Comparison of ENCODE assay signal across 18 cellular contexts in genomic region chr3:100277255-100277800, GRCh38. TPM values are rescaled to one million over a fixed set of nuclear protein-coding genes. Genes with fewer than 3 reads are reported as not detected.
A peak's percentile ranks its signal among the peaks of the same experiment; 100 is the strongest.
DNase-seq lines count a peak whose midpoint lies in the region; ATAC-seq and TF ChIP-seq lines count a peak whose summit lies in the region.
"Had no signal": no experiment of that assay in that cellular context is flagged by ENCODE, and none has a peak within 500 bp of the region (broad histone marks: within the 10 kb centered on the region; RNA-seq: fewer than 3 reads in every experiment).

No MANE protein-coding gene starts in this region.

- no peaks in the 10 kb centered on the region for H3K9me3 Mint-ChIP-seq in nephron progenitor cell
- H3K9me3 Mint-ChIP-seq: dendritic cell treated with granulocyte-macrophage colony-stimulating factor and Interleukin-4, amounts not matched to agents 40 ng/mL and 50 ng/mL, for 4 days; stimulated activated naive CD8-positive, alpha-beta T cell treated with anti-CD3 and anti-CD28 coated beads, Interleukin-15, Interleukin-2, amounts not matched to agents 100 ng/mL and 50 ng/mL, for 24 hours had no signal

- intact Hi-C loops in left lung (cut with DNase I), result no loop called here

- H3K4me1 Mint-ChIP-seq in nephron progenitor cell, result peaks cover 23% of the 10 kb centered on the region

- no peaks in the 10 kb centered on the region for H3K27me3 Mint-ChIP-seq in nephron progenitor cell (ENCODE audit: low read depth, poor library complexity)
- H3K27me3 Mint-ChIP-seq: dendritic cell treated with granulocyte-macrophage colony-stimulating factor and Interleukin-4, amounts not matched to agents 40 ng/mL and 50 ng/mL, for 4 days; stimulated activated naive CD8-positive, alpha-beta T cell treated with anti-CD3 and anti-CD28 coated beads, Interleukin-15, Interleukin-2, amounts not matched to agents 100 ng/mL and 50 ng/mL, for 24 hours had no signal

- H3K4me1 ChIP-seq in left lung, result peaks cover 0 to 11% of the 10 kb centered on the region in 2 donors
- H3K4me1 ChIP-seq: esophagus squamous epithelium had no signal

- DNase-seq in DMS79 (lab: John Stamatoyannopoulos, UW) (peak; percentile 47), NCI-H1436 treated with DMSO at 0.1 percent for 48 hours (lab: John Stamatoyannopoulos, UW) (peak; percentile 56), OCI-M1 (lab: John Stamatoyannopoulos, UW) (peak; percentile 16), nephron progenitor cell (no peak), HuH-7 (ENCODE audit: low spot score) (no peak), left lung (no peak), HCEC 1CT (no peak), NCI-H446 treated with DMSO at 0.1 percent for 48 hours (lab: John Stamatoyannopoulos, UW) (no peak)
- DNase-seq: activated gamma-delta T cell treated with Interleukin-2 at 50 U/mL for 16 hours; DND-41; esophagus squamous epithelium; NCI-H1105; stimulated activated CD4-positive, alpha-beta T cell treated with anti-CD3 and anti-CD28 coated beads, Interleukin-12 subunit alpha, Interleukin-12 subunit beta, amount 100 ng/mL, for 4 hours had no signal

- no peak overlapping the region for H3K4me3 ChIP-seq in left lung
- H3K4me3 ChIP-seq: ascending aorta, esophagus squamous epithelium, vagina had no signal

- H3K27ac Mint-ChIP-seq in nephron progenitor cell, result peak overlapping the region; percentile 12
- H3K27ac Mint-ChIP-seq: dendritic cell treated with granulocyte-macrophage colony-stimulating factor and Interleukin-4, amounts not matched to agents 40 ng/mL and 50 ng/mL, for 4 days; stimulated activated naive CD8-positive, alpha-beta T cell treated with anti-CD3 and anti-CD28 coated beads, Interleukin-15, Interleukin-2, amounts not matched to agents 100 ng/mL and 50 ng/mL, for 24 hours had no signal

- no peak overlapping the region for H3K4me3 Mint-ChIP-seq in nephron progenitor cell
- H3K4me3 Mint-ChIP-seq: dendritic cell treated with granulocyte-macrophage colony-stimulating factor and Interleukin-4, amounts not matched to agents 40 ng/mL and 50 ng/mL, for 4 days; stimulated activated naive CD8-positive, alpha-beta T cell treated with anti-CD3 and anti-CD28 coated beads, Interleukin-15, Interleukin-2, amounts not matched to agents 100 ng/mL and 50 ng/mL, for 24 hours had no signal

- no peak overlapping the region for H3K27ac ChIP-seq in left lung
- H3K27ac ChIP-seq: ascending aorta, esophagus squamous epithelium, vagina had no signal

- peaks cover 6% of the 10 kb centered on the region for H3K36me3 Mint-ChIP-seq in nephron progenitor cell (ENCODE audit: low read depth)

- H3K9me3 ChIP-seq in left lung, result no peaks in the 10 kb centered on the region
- H3K9me3 ChIP-seq: ascending aorta, esophagus squamous epithelium, vagina had no signal

- H3K27me3 ChIP-seq in left lung, result no peaks in the 10 kb centered on the region
- H3K27me3 ChIP-seq: ascending aorta, esophagus squamous epithelium, vagina had no signal

- TF ChIP-seq CTCF in nephron progenitor cell (IDR thresholded peaks at IDR 0.05), result no peak
- no peak for TF ChIP-seq CTCF in left lung (IDR thresholded peaks at IDR 0.05)

- ATAC-seq in left lung, result no peak
- ATAC-seq: SK-N-SH treated with all-trans-retinoic acid at 6 μM for 48 hours had no signal

- H3K36me3 ChIP-seq in left lung, result peaks cover 0 to 26% of the 10 kb centered on the region in 2 donors

RNA-seq across cellular contexts. Expression of gene TBC1D23, which starts 16.5 kb away (rescaled TPM):
- total RNA-seq in left lung, result 10 to 100 TPM; 44.4 to 46.3 TPM

RNA-seq across cellular contexts. Expression of gene NIT2, which starts 57.2 kb away (rescaled TPM):
- 10 to 100 TPM; 30.8 to 40.8 TPM for total RNA-seq in left lung

Comparison
In these comparisons a context has a peak if more than half of its experiments do, and no peak if none do; other contexts are left out.
1. DNase-seq: peak in DMS79 (single experiment), NCI-H1436 treated with DMSO at 0.1 percent for 48 hours (single experiment) and OCI-M1 (single experiment); none in nephron progenitor cell (single experiment), HuH-7 (single experiment), left lung (0 of 2), HCEC 1CT (single experiment) and NCI-H446 treated with DMSO at 0.1 percent for 48 hours (single experiment).